In genomic region chr17:80843741-80844156, GRCh38 we compare ENCODE assay signal across 1 cellular context.
TF ChIP-seq lines count a peak whose summit lies in the region.

No MANE protein-coding gene starts in this region.

TF ChIP-seq in GM23338, 12 proteins besides CTCF, POLR2A, EP300 and RAD21 (continued from another document):
- TF ChIP-seq ZNF462 (CRISPR knock-in tag; IDR thresholded peaks at IDR 0.05) (no peak), ZNF331 (CRISPR knock-in tag; IDR thresholded peaks at IDR 0.05; ENCODE audit: low read depth) (no peak), POLR2AphosphoS5 (IDR thresholded peaks at IDR 0.05; ENCODE audit: low read depth) (no peak), ETS1 (IDR thresholded peaks at IDR 0.05) (no peak), EZH2 (IDR thresholded peaks at IDR 0.05; ENCODE audit: low read depth, unreplicated experiment) (no peak), EZH2phosphoT487 (IDR thresholded peaks at IDR 0.05; ENCODE audit: unreplicated experiment) (no peak)
